Comparison of ENCODE assay signal across 1 cellular context in genomic region chr11:3796346-3796745, GRCh38.
TF ChIP-seq lines count a peak whose summit lies in the region.

No MANE protein-coding gene starts in this region.

TF ChIP-seq in WTC11, 78 proteins besides CTCF, POLR2A, EP300 and RAD21 (continued from another document):
- no peak for TF ChIP-seq FOXJ3 (CRISPR knock-in tag; IDR thresholded peaks at IDR 0.05; ENCODE audit: borderline replicate concordance)
- TF ChIP-seq ESRRA (CRISPR knock-in tag; IDR thresholded peaks at IDR 0.05; ENCODE audit: borderline replicate concordance) = no peak
